In the genomic region with DNA sequence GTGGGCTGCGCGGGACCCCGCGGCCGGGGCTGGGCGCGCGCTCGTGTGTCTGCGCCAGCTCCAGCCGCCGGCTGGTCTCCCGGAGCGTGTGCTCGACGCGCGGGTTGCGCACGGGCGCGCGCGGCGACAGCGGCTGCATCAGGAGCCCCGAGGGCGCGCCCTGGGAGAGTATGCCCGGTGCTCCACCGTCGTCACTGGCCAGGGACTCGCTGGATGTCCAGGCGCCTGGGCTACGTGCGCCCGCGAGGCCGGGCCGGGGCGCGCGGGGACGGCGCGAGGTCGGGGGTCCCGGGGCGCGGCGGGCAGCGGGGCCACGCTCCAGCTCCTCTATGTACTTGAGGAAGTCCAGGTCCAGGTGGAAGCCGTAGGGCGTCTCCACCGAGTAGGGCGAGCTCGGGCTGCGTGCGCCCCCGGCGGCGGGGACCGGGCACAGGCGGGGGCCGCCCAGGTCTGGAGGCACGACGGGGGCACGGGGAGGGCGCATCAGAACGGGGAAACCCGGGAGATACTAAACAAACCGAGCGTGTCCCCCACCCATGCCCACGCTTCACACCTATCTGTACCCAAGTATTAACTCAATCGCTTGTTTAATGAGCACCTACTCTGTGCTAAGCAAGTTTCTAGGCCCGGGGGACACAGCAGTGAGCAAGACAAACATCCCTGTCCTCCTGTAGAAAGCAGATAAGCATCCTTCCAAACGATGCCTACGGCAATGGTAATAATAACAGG, we compare ENCODE assay signal across 8 cellular contexts. TPM values are rescaled to one million over a fixed set of nuclear protein-coding genes. Genes with fewer than 3 reads are reported as not detected.
DNase-seq lines count a peak whose midpoint lies in the region; ATAC-seq, FAIRE-seq and TF ChIP-seq lines count a peak whose summit lies in the region.

No MANE protein-coding gene starts in this region.

- H3K36me3 ChIP-seq in MG63 (no peaks in the 10 kb centered on the region), pancreas (no peaks in the 10 kb centered on the region)

- H3K4me1 ChIP-seq in pancreas = peaks cover 0 to 3% (median 0%) of the 10 kb centered on the region in 3 donors

- peak in 2 of 4 donors; percentile 5 to 52 for ATAC-seq in pancreas

- H3K27ac ChIP-seq in coronary artery (no peak overlapping the region), pancreas (no peak overlapping the region)

- FAIRE-seq in pancreas (lab: Jason Lieb, UNC) = no peak

- 7 to 13% methylated on average over 54 to 79 of the region's 79 CpGs for WGBS in pancreas, 2 donors

- intact Hi-C loops in pancreas (cut with DNase I) = no loop called here

- H3K27me3 ChIP-seq in MG63 (peaks cover 40% of the 10 kb centered on the region), pancreas (peaks cover 0 to 24% (median 8%) of the 10 kb centered on the region in 4 donors)

- DNase-seq in NCI-H2227 (lab: John Stamatoyannopoulos, UW; ENCODE audit: unreplicated experiment) (peak; percentile 46), NCI-H2227 treated with DMSO at 0.1 percent for 48 hours (lab: John Stamatoyannopoulos, UW) (no peak), MG63 (no peak), coronary artery (ENCODE audit: low spot score) (no peak), pancreas (peak in 1 of 6 donors; percentile 68), NCI-H446 (lab: John Stamatoyannopoulos, UW) (no peak), SIG-M5 treated with dmso at 0.1 percent for 504 hours (lab: John Stamatoyannopoulos, UW; ENCODE audit: unreplicated experiment) (no peak), SK-N-DZ (ENCODE audit: low spot score) (no peak)

- TF ChIP-seq CTCF in coronary artery (IDR thresholded peaks at IDR 0.05) (no peak), pancreas (IDR thresholded peaks at IDR 0.05) (no peak)

- H3K9me3 ChIP-seq in MG63 (no peaks in the 10 kb centered on the region), pancreas (no peaks in the 10 kb centered on the region)

- H3K4me3 ChIP-seq in MG63 (peak overlapping the region; percentile 9; the same call in 1 of the 2 replicates), coronary artery (peak overlapping the region; percentile 72), pancreas (peak overlapping the region in 3 of 4 donors; percentile 20 to 41 (median 26))

RNA-seq across cellular contexts. Expression of a gene that starts 7.6 kb away (rescaled TPM):
- total RNA-seq in MG63 (2014; rRNA removed; shearing (Covaris generic); ENCODE audit: low replicate concordance) = 0.20 TPM in 1 of 2 replicates, not detected in the other
- 1 to 10 TPM; 1.7 to 2.3 (median 2.0) TPM for total RNA-seq in pancreas
- polyA plus RNA-seq in pancreas = 10 to 100 TPM in 1 of 2 donors, 1 to 10 TPM in 1; 7.7 to 17.9 TPM
- polyA plus RNA-seq in SK-N-DZ (2014; cell fraction: cytosol; rRNA removed) = 0.16 and 2.0 TPM in 2 replicates
- polyA plus RNA-seq in SK-N-DZ (2014; cell fraction: nucleus; rRNA removed) = 0.11 and 1.0 TPM in 2 replicates

RNA-seq across cellular contexts. Expression of a gene that starts 14.2 kb away (rescaled TPM):
- total RNA-seq in MG63 (2014; rRNA removed; shearing (Covaris generic); ENCODE audit: low replicate concordance) = 1,599 and 3,607 TPM in 2 replicates
- 1,000 to 10,000 TPM in 4 of 6 donors, 100 to 1,000 TPM in 2; 892 to 1,524 (median 1,066) TPM for total RNA-seq in pancreas
- polyA plus RNA-seq in pancreas = 100 to 1,000 TPM; 706 to 850 TPM
- 193 and 234 TPM in 2 replicates for polyA plus RNA-seq in SK-N-DZ (2014; cell fraction: cytosol; rRNA removed)
- 198 and 225 TPM in 2 replicates for polyA plus RNA-seq in SK-N-DZ (2014; cell fraction: nucleus; rRNA removed)

RNA-seq across cellular contexts. Expression of a gene that starts 14.3 kb away (rescaled TPM):
- 10.3 and 40.1 TPM in 2 replicates for total RNA-seq in MG63 (2014; rRNA removed; shearing (Covaris generic); ENCODE audit: low replicate concordance)
- total RNA-seq in pancreas = 10 to 100 TPM in 5 of 6 donors, 1 to 10 TPM in 1; 7.7 to 17.8 (median 11.2) TPM
- 10 to 100 TPM; 71.4 to 81.2 TPM for polyA plus RNA-seq in pancreas
- 33.8 and 68.5 TPM in 2 replicates for polyA plus RNA-seq in SK-N-DZ (2014; cell fraction: cytosol; rRNA removed)
- 48.7 and 54.3 TPM in 2 replicates for polyA plus RNA-seq in SK-N-DZ (2014; cell fraction: nucleus; rRNA removed)

RNA-seq across cellular contexts. Expression of a gene that starts 27.3 kb away (rescaled TPM):
- total RNA-seq in MG63 (2014; rRNA removed; shearing (Covaris generic); ENCODE audit: low replicate concordance) = 99.8 and 129 TPM in 2 replicates
- total RNA-seq in pancreas = 10 to 100 TPM; 13.8 to 24.4 (median 18.2) TPM
- 10 to 100 TPM; 22.2 to 58.4 TPM for polyA plus RNA-seq in pancreas
- polyA plus RNA-seq in SK-N-DZ (2014; cell fraction: cytosol; rRNA removed) = 149 and 150 TPM in 2 replicates
- 98.6 and 111 TPM in 2 replicates for polyA plus RNA-seq in SK-N-DZ (2014; cell fraction: nucleus; rRNA removed)

RNA-seq across cellular contexts. Expression of a gene that starts 28.4 kb away (rescaled TPM):
- total RNA-seq in MG63 (2014; rRNA removed; shearing (Covaris generic); ENCODE audit: low replicate concordance) = 46.7 and 64.6 TPM in 2 replicates
- 10 to 100 TPM in 4 of 6 donors, 1 to 10 TPM in 2; 2.8 to 82.8 (median 22.5) TPM for total RNA-seq in pancreas
- polyA plus RNA-seq in pancreas = 100 to 1,000 TPM in 1 of 2 donors, 10 to 100 TPM in 1; 95.0 to 169 TPM
- 5.6 and 6.3 TPM in 2 replicates for polyA plus RNA-seq in SK-N-DZ (2014; cell fraction: cytosol; rRNA removed)
- polyA plus RNA-seq in SK-N-DZ (2014; cell fraction: nucleus; rRNA removed) = 11.7 and 12.2 TPM in 2 replicates

Comparison
In these comparisons a context has a peak if more than half of its experiments do, and no peak if none do; other contexts are left out.
1. H3K4me3 ChIP-seq: peak in every context shown above with its lines; median percentile 72 in coronary artery; 26 in pancreas; 9 in MG63.